28 cellular contexts compared by ENCODE assay signal in genomic region chr10:121853950-121854349, GRCh38.
"Had no signal": no experiment of that assay in that cellular context is flagged by ENCODE, and none has a peak within 500 bp of the region (broad histone marks: within the 10 kb centered on the region; RNA-seq: fewer than 3 reads in every experiment).

No MANE protein-coding gene starts in this region.

- H3K4me1 Mint-ChIP-seq: immature natural killer cell, naive B cell had no signal

- H3K27ac Mint-ChIP-seq: dendritic cell treated with granulocyte-macrophage colony-stimulating factor and Interleukin-4, amounts not matched to agents 40 ng/mL and 50 ng/mL, for 4 days; effector memory CD8-positive, alpha-beta T cell; endodermal cell; immature natural killer cell; mesothelial cell of epicardium; naive B cell had no signal

- H3K9me3 Mint-ChIP-seq: dendritic cell treated with granulocyte-macrophage colony-stimulating factor and Interleukin-4, amounts not matched to agents 40 ng/mL and 50 ng/mL, for 4 days; effector memory CD8-positive, alpha-beta T cell; immature natural killer cell had no signal

- DNase-seq: colonic mucosa; cortex of kidney; effector CD8-positive, alpha-beta T cell; effector memory CD8-positive, alpha-beta T cell; endodermal cell; erythroblast; esophagus squamous epithelium; foreskin fibroblast; foreskin melanocyte; gastrocnemius medialis; glutamatergic neuron; head of caudate nucleus; heart right ventricle; hypothalamus; immature natural killer cell; islet precursor cell; kidney; kidney glomerular epithelial cell; left lung; left ventricle myocardium superior; lower lobe of right lung; mesenchymal stem cell; mucosa of descending colon; naive B cell had no signal

- H3K9me3 ChIP-seq: colonic mucosa, esophagus squamous epithelium, gastrocnemius medialis, left lung, lower lobe of right lung, mucosa of descending colon had no signal

- H3K4me3 ChIP-seq: colonic mucosa, esophagus squamous epithelium, gastrocnemius medialis, heart right ventricle, left lung, lower lobe of right lung, mucosa of descending colon had no signal

- ATAC-seq: effector memory CD8-positive, alpha-beta T cell; esophagus mucosa; gastrocnemius medialis; heart right ventricle; left lung; left ventricle myocardium superior; lower lobe of right lung; mucosa of descending colon had no signal

- H3K4me1 ChIP-seq: colonic mucosa, esophagus squamous epithelium, gastrocnemius medialis, left lung, lower lobe of right lung had no signal

- H3K4me3 Mint-ChIP-seq: dendritic cell treated with granulocyte-macrophage colony-stimulating factor and Interleukin-4, amounts not matched to agents 40 ng/mL and 50 ng/mL, for 4 days; effector memory CD8-positive, alpha-beta T cell; endodermal cell; immature natural killer cell; mesothelial cell of epicardium; naive B cell had no signal

- H3K27ac ChIP-seq: colonic mucosa, epithelial cell of prostate, esophagus squamous epithelium, gastrocnemius medialis, heart right ventricle, left lung, lower lobe of right lung had no signal

- H3K27me3 Mint-ChIP-seq: dendritic cell treated with granulocyte-macrophage colony-stimulating factor and Interleukin-4, amounts not matched to agents 40 ng/mL and 50 ng/mL, for 4 days; effector memory CD8-positive, alpha-beta T cell; naive B cell had no signal

- H3K27me3 ChIP-seq: colonic mucosa, esophagus squamous epithelium, gastrocnemius medialis, heart right ventricle, left lung had no signal

- H3K36me3 ChIP-seq: colonic mucosa had no signal
